In genomic region chr2:241039416-241039815, GRCh38 we compare ENCODE assay signal across 22 cellular contexts. TPM values are rescaled to one million over a fixed set of nuclear protein-coding genes. Genes with fewer than 3 reads are reported as not detected.
DNase-seq lines count a peak whose midpoint lies in the region; ATAC-seq, FAIRE-seq and TF ChIP-seq lines count a peak whose summit lies in the region.
"Had no signal": no experiment of that assay in that cellular context is flagged by ENCODE, and none has a peak within 500 bp of the region (broad histone marks: within the 10 kb centered on the region; RNA-seq: fewer than 3 reads in every experiment).

No MANE protein-coding gene starts in this region.

- no peak for TF ChIP-seq POLR2A in GM12892 (IDR thresholded peaks at IDR 0.05; ENCODE audit: low read depth, low read length)

- H3K4me3 ChIP-seq in Karpas-422 (ENCODE audit: low read length) = no peak overlapping the region
- H3K4me3 ChIP-seq: Peyer's patch had no signal

- H3K36me3 Mint-ChIP-seq in activated CD4-positive, alpha-beta memory T cell treated with anti-CD3 and anti-CD28 coated beads, Interleukin-2, amount 10 ng/mL, durations not matched to agents 7 days and 5 days (ENCODE audit: low read depth) = peaks cover 22% of the 10 kb centered on the region
- H3K36me3 Mint-ChIP-seq in activated CD4-positive, alpha-beta memory T cell treated with anti-CD3 and anti-CD28 coated beads for 36 hours = peaks cover 8% of the 10 kb centered on the region
- H3K36me3 Mint-ChIP-seq in type B pancreatic cell = peaks cover 29% of the 10 kb centered on the region
- no peaks in the 10 kb centered on the region for H3K36me3 Mint-ChIP-seq in stimulated activated effector memory CD8-positive, alpha-beta T cell treated with anti-CD3 and anti-CD28 coated beads, Interleukin-12 subunit alpha, Interleukin-12 subunit beta, amount 100 ng/mL, for 72 hours

- H3K4me2 ChIP-seq in Karpas-422 (ENCODE audit: low read depth, low read length, poor library complexity, severe bottlenecking) = no peak overlapping the region
- H3K4me2 ChIP-seq: KMS-11 had no signal

- no peak for TF ChIP-seq CTCF in type B pancreatic cell (conservative IDR thresholded peaks at IDR 0.05)

- peak overlapping the region; percentile 31 for H3K27ac Mint-ChIP-seq in activated CD4-positive, alpha-beta memory T cell treated with anti-CD3 and anti-CD28 coated beads, Interleukin-2, amount 10 ng/mL, durations not matched to agents 7 days and 5 days
- H3K27ac Mint-ChIP-seq in activated CD4-positive, alpha-beta memory T cell treated with anti-CD3 and anti-CD28 coated beads for 36 hours = no peak overlapping the region
- no peak overlapping the region for H3K27ac Mint-ChIP-seq in type B pancreatic cell
- H3K27ac Mint-ChIP-seq in stimulated activated effector memory CD8-positive, alpha-beta T cell treated with anti-CD3 and anti-CD28 coated beads, Interleukin-12 subunit alpha, Interleukin-12 subunit beta, amount 100 ng/mL, for 72 hours = no peak overlapping the region
- H3K27ac Mint-ChIP-seq: CD8-positive, alpha-beta T cell; HFFc6 had no signal

- ATAC-seq in left lobe of liver = no peak
- no peak for ATAC-seq in stimulated activated effector memory CD8-positive, alpha-beta T cell treated with anti-CD3 and anti-CD28 coated beads, Interleukin-12 subunit alpha, Interleukin-12 subunit beta, amount 100 ng/mL, for 72 hours
- ATAC-seq: CD8-positive, alpha-beta T cell; Right ventricle myocardium inferior had no signal

- no peaks in the 10 kb centered on the region for H3K36me3 ChIP-seq in Karpas-422 (ENCODE audit: insufficient read depth, low read length)
- H3K36me3 ChIP-seq: BE2C had no signal

- CTCF ChIA-PET in activated CD4-positive, alpha-beta memory T cell treated with anti-CD3 and anti-CD28 coated beads, Interleukin-2, amount 10 ng/mL, durations not matched to agents 7 days and 5 days (lab: Charles Lee) = no interaction called here
- CTCF ChIA-PET in activated CD4-positive, alpha-beta memory T cell treated with anti-CD3 and anti-CD28 coated beads for 36 hours (lab: Charles Lee) = no interaction called here

- no peak overlapping the region for H2AFZ ChIP-seq in Karpas-422 (ENCODE audit: low read length)

- DNase-seq in activated CD4-positive, alpha-beta memory T cell treated with anti-CD3 and anti-CD28 coated beads, Interleukin-2, amount 10 ng/mL, durations not matched to agents 7 days and 5 days = no peak
- DNase-seq in activated CD4-positive, alpha-beta memory T cell treated with anti-CD3 and anti-CD28 coated beads for 36 hours = no peak
- DNase-seq in Karpas-422 (no peak), left lobe of liver (ENCODE audit: low spot score) (peak; percentile 27), type B pancreatic cell (ENCODE audit: extremely low spot score, unreplicated experiment) (peak; percentile 52), DMS114 treated with DMSO at 0.1 percent for 48 hours (lab: John Stamatoyannopoulos, UW; ENCODE audit: unreplicated experiment) (no peak), GM12892 (ENCODE audit: insufficient read length) (no peak)
- DNase-seq in stimulated activated effector memory CD8-positive, alpha-beta T cell treated with anti-CD3 and anti-CD28 coated beads, Interleukin-12 subunit alpha, Interleukin-12 subunit beta, amount 100 ng/mL, for 72 hours (ENCODE audit: low spot score in 2 of 2) = no peak
- DNase-seq: BE2C; Calu3; CD8-positive, alpha-beta T cell; DMS53; HFFc6; NCI-H1417 treated with DMSO at 0.1 percent for 48 hours; NCI-H187 treated with DMSO at 0.1 percent for 48 hours; NCI-H345; NCI-H524 treated with DMSO at 0.1 percent for 48 hours; Peyer's patch had no signal

- no peaks in the 10 kb centered on the region for H3K9me2 ChIP-seq in Karpas-422 (replicated peaks; ENCODE audit: insufficient read depth, low read length)

- H3K79me2 ChIP-seq in Karpas-422 (ENCODE audit: low read length) = no peaks in the 10 kb centered on the region

- peaks cover 50% of the 10 kb centered on the region for H3K4me1 Mint-ChIP-seq in activated CD4-positive, alpha-beta memory T cell treated with anti-CD3 and anti-CD28 coated beads, Interleukin-2, amount 10 ng/mL, durations not matched to agents 7 days and 5 days
- peaks cover 23% of the 10 kb centered on the region for H3K4me1 Mint-ChIP-seq in activated CD4-positive, alpha-beta memory T cell treated with anti-CD3 and anti-CD28 coated beads for 36 hours (ENCODE audit: low read depth)
- H3K4me1 Mint-ChIP-seq in type B pancreatic cell (ENCODE audit: unreplicated experiment) = peaks cover 4% of the 10 kb centered on the region
- H3K4me1 Mint-ChIP-seq in stimulated activated effector memory CD8-positive, alpha-beta T cell treated with anti-CD3 and anti-CD28 coated beads, Interleukin-12 subunit alpha, Interleukin-12 subunit beta, amount 100 ng/mL, for 72 hours = peaks cover 18% of the 10 kb centered on the region

- no peak for FAIRE-seq in GM12892 (lab: Jason Lieb, UNC)
- FAIRE-seq: H54 had no signal

- H3K27me3 Mint-ChIP-seq in activated CD4-positive, alpha-beta memory T cell treated with anti-CD3 and anti-CD28 coated beads, Interleukin-2, amount 10 ng/mL, durations not matched to agents 7 days and 5 days = peaks cover 8% of the 10 kb centered on the region
- no peaks in the 10 kb centered on the region for H3K27me3 Mint-ChIP-seq in activated CD4-positive, alpha-beta memory T cell treated with anti-CD3 and anti-CD28 coated beads for 36 hours
- H3K27me3 Mint-ChIP-seq in type B pancreatic cell = peaks cover 17% of the 10 kb centered on the region

- no peaks in the 10 kb centered on the region for H3K9me3 Mint-ChIP-seq in activated CD4-positive, alpha-beta memory T cell treated with anti-CD3 and anti-CD28 coated beads, Interleukin-2, amount 10 ng/mL, durations not matched to agents 7 days and 5 days
- no peaks in the 10 kb centered on the region for H3K9me3 Mint-ChIP-seq in activated CD4-positive, alpha-beta memory T cell treated with anti-CD3 and anti-CD28 coated beads for 36 hours
- H3K9me3 Mint-ChIP-seq in type B pancreatic cell = no peaks in the 10 kb centered on the region
- H3K9me3 Mint-ChIP-seq in stimulated activated effector memory CD8-positive, alpha-beta T cell treated with anti-CD3 and anti-CD28 coated beads, Interleukin-12 subunit alpha, Interleukin-12 subunit beta, amount 100 ng/mL, for 72 hours = no peaks in the 10 kb centered on the region
- H3K9me3 Mint-ChIP-seq: CD8-positive, alpha-beta T cell; HFFc6 had no signal

- peaks cover 2% of the 10 kb centered on the region; the same call in 1 of the 2 replicates for H3K27me3 ChIP-seq in Karpas-422 (ENCODE audit: low read length)
- H3K27me3 ChIP-seq: BE2C, Peyer's patch had no signal

- no peaks in the 10 kb centered on the region for H3K9me3 ChIP-seq in Karpas-422 (ENCODE audit: low read length)
- H3K9me3 ChIP-seq: BE2C, Peyer's patch had no signal

- H3K27ac ChIP-seq in Karpas-422 (ENCODE audit: low read length) = no peak overlapping the region
- H3K27ac ChIP-seq: KMS-11, Peyer's patch had no signal

- POLR2A ChIA-PET in activated CD4-positive, alpha-beta memory T cell treated with anti-CD3 and anti-CD28 coated beads, Interleukin-2, amount 10 ng/mL, durations not matched to agents 7 days and 5 days (lab: Charles Lee) = interaction anchor here (1.0 kb wide), 1 partner anchor 12 kb away, joined by 3 read pairs; no protein-coding TSS in a partner anchor
- POLR2A ChIA-PET in activated CD4-positive, alpha-beta memory T cell treated with anti-CD3 and anti-CD28 coated beads for 36 hours (lab: Charles Lee) = no interaction called here

- H3K4me1 ChIP-seq in Karpas-422 (ENCODE audit: low read length) = peaks cover 91% of the 10 kb centered on the region
- H3K4me1 ChIP-seq: BE2C had no signal

- 0 out of 2 replicates have a peak overlapping the region, but pooled peaks have one; percentile 28 for H3K9ac ChIP-seq in Karpas-422 (ENCODE audit: low read length)
- H3K9ac ChIP-seq: KMS-11 had no signal

- no peak overlapping the region for H3K4me3 Mint-ChIP-seq in activated CD4-positive, alpha-beta memory T cell treated with anti-CD3 and anti-CD28 coated beads, Interleukin-2, amount 10 ng/mL, durations not matched to agents 7 days and 5 days
- H3K4me3 Mint-ChIP-seq in activated CD4-positive, alpha-beta memory T cell treated with anti-CD3 and anti-CD28 coated beads for 36 hours = no peak overlapping the region
- H3K4me3 Mint-ChIP-seq in type B pancreatic cell = no peak overlapping the region
- H3K4me3 Mint-ChIP-seq in stimulated activated effector memory CD8-positive, alpha-beta T cell treated with anti-CD3 and anti-CD28 coated beads, Interleukin-12 subunit alpha, Interleukin-12 subunit beta, amount 100 ng/mL, for 72 hours = no peak overlapping the region
- H3K4me3 Mint-ChIP-seq: HFFc6 had no signal

- intact Hi-C loops in activated CD4-positive, alpha-beta memory T cell treated with anti-CD3 and anti-CD28 coated beads for 36 hours (cut with micrococcal nuclease) = no loop called here

- 0 out of 2 replicates have a peak, but pooled peaks cover 4% of the 10 kb centered on the region for H4K20me1 ChIP-seq in Karpas-422 (ENCODE audit: insufficient read depth, low read depth, low read length)

RNA-seq across cellular contexts. Expression of gene SNED1, which starts 41.0 kb away (rescaled TPM):
- total RNA-seq in activated CD4-positive, alpha-beta memory T cell treated with anti-CD3 and anti-CD28 coated beads, Interleukin-2, amount 10 ng/mL, durations not matched to agents 7 days and 5 days = 10 to 100 TPM; 32.6 to 34.3 TPM
- 1 to 10 TPM; 2.6 to 3.8 TPM for total RNA-seq in activated CD4-positive, alpha-beta memory T cell treated with anti-CD3 and anti-CD28 coated beads for 36 hours
- 1.9 and 25.3 TPM in 2 replicates for total RNA-seq in Karpas-422 (2014; rRNA removed; shearing (Covaris generic); ENCODE audit: low replicate concordance)
- total RNA-seq in left lobe of liver = 34.9 TPM
- total RNA-seq in type B pancreatic cell (ENCODE audit: low replicate concordance) = 9.7 and 140 TPM in 2 replicates
- polyA plus RNA-seq in GM12892 (2012; ENCODE audit: missing spikeins) = 3.2 TPM
- total RNA-seq: HT-29 had no signal

Comparison
In these comparisons a context has a peak if more than half of its experiments do, and no peak if none do; other contexts are left out.
1. DNase-seq: peak in left lobe of liver (single experiment) and type B pancreatic cell (single experiment); none in activated CD4-positive, alpha-beta memory T cell treated with anti-CD3 and anti-CD28 coated beads, Interleukin-2, amount 10 ng/mL, durations not matched to agents 7 days and 5 days (single experiment), activated CD4-positive, alpha-beta memory T cell treated with anti-CD3 and anti-CD28 coated beads for 36 hours (single experiment), Karpas-422 (single experiment), DMS114 treated with DMSO at 0.1 percent for 48 hours (single experiment), GM12892 (single experiment) and stimulated activated effector memory CD8-positive, alpha-beta T cell treated with anti-CD3 and anti-CD28 coated beads, Interleukin-12 subunit alpha, Interleukin-12 subunit beta, amount 100 ng/mL, for 72 hours (0 of 2).